6 cellular contexts compared by ENCODE assay signal in the genomic region with DNA sequence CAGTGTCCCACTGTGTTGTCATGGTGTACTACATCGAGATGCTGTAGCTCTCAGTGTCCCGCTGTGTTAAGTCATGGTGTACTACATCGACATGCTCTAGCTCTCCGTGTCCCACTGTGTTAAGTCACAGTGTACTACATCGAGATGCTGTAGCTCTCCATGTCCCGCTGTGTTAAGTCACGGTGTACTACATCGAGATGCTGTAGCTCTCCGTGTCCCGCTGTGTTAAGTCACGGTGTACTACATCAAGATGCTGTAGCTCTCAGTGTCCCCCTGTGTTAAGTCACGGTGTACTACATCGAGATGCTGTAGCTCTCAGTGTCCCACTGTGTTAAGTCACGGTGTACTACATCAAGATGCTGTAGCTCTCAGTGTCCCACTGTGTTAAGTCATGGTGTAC.
DNase-seq lines count a peak whose midpoint lies in the region; FAIRE-seq and TF ChIP-seq lines count a peak whose summit lies in the region.
"Not testable (repeated sequence)": the region's sequence is repeated elsewhere in the genome, so short reads cannot be mapped to it uniquely, and the experiment has no call there.

No MANE protein-coding gene starts in this region.

- H3K4me1 Mint-ChIP-seq in endodermal cell: not testable (repeated sequence)

- H3K36me3 Mint-ChIP-seq in endodermal cell (ENCODE audit: low read depth): not testable (repeated sequence)

- not testable (repeated sequence) for H3K27ac ChIP-seq in HEK293 (ENCODE audit: extremely low read depth, low read depth, low read length); endodermal cell (ENCODE audit: low read depth, low read length); iPS-20b (ENCODE audit: low read length)

- not testable (repeated sequence) for H3K27ac Mint-ChIP-seq in endodermal cell

- not testable (repeated sequence) for H3K36me3 ChIP-seq in HEK293 (ENCODE audit: control insufficient read depth in 2 of 2, insufficient read depth in 1 of 2, low read length in 2 of 2); bronchial epithelial cell (ENCODE audit: control insufficient read depth, insufficient read depth, low read length); endodermal cell (ENCODE audit: control insufficient read depth, insufficient read depth, low read length); iPS-20b (ENCODE audit: insufficient read depth, low read depth, low read length)

- not testable (repeated sequence) for H3K4me3 ChIP-seq in HEK293 (ENCODE audit: low read depth, low read length); bronchial epithelial cell (ENCODE audit: low read depth, low read length)
- H3K4me3 ChIP-seq in endodermal cell (ENCODE audit: low read length) (peak overlapping the region; percentile 33), iPS-20b (ENCODE audit: low read length) (0 out of 2 replicates have a peak overlapping the region, but pooled peaks have one; percentile 3)

- not testable (repeated sequence) for H3K4me1 ChIP-seq in HEK293 (ENCODE audit: control insufficient read depth, insufficient read depth, low read length); endodermal cell (ENCODE audit: control insufficient read depth, insufficient read depth, low read length); iPS-20b (ENCODE audit: insufficient read depth, low read length)

- not testable (repeated sequence) for TF ChIP-seq CTCF in HEK293 (tag by site-specific recombination; IDR thresholded peaks at IDR 0.05); bronchial epithelial cell (IDR thresholded peaks at IDR 0.05; ENCODE audit: insufficient read depth, low read length, severe bottlenecking); endodermal cell (conservative IDR thresholded peaks at IDR 0.05)

- CTCF ChIA-PET in HEK293 (lab: Yijun Ruan, JAX): interaction anchor here (0.7 kb wide), 1 partner anchor 1409 kb away, joined by 3 read pairs; no protein-coding TSS in a partner anchor

- H3K9me3 ChIP-seq in HEK293 (ENCODE audit: control insufficient read depth, insufficient read depth, low read depth, low read length): not testable (repeated sequence)
- H3K9me3 ChIP-seq in endodermal cell (ENCODE audit: control insufficient read depth, low read length) (peaks cover 86% of the 10 kb centered on the region), iPS-20b (ENCODE audit: insufficient read depth, low read depth, low read length) (peaks cover 41% of the 10 kb centered on the region)

- not testable (repeated sequence) for H3K9ac ChIP-seq in endodermal cell (ENCODE audit: extremely low read depth, low read length, poor library complexity, severe bottlenecking); iPS-20b (ENCODE audit: low read depth, low read length)

- H3K4me3 Mint-ChIP-seq in endodermal cell: not testable (repeated sequence)

- POLR2A ChIA-PET in HEK293 (lab: Yijun Ruan, JAX): not testable (repeated sequence)

- H3K9me3 Mint-ChIP-seq in endodermal cell: peaks cover 26% of the 10 kb centered on the region

- H3K27me3 Mint-ChIP-seq in endodermal cell (ENCODE audit: insufficient read depth): not testable (repeated sequence)

- DNase-seq in HTR-8/SVneo (ENCODE audit: insufficient read length, low spot score); bronchial epithelial cell (ENCODE audit: low read depth); urothelium cell line (ENCODE audit: low spot score): not testable (repeated sequence)
- DNase-seq in endodermal cell: peak; percentile 7

- 84 to 86% methylated on average over 14 of the region's 14 CpGs for WGBS in endodermal cell (ENCODE audit: insufficient coverage in 1 of 2, insufficient read length in 1 of 2), 2 experiments

- peak; percentile 71 for FAIRE-seq in HTR-8/SVneo (lab: Jason Lieb, UNC)
- FAIRE-seq in bronchial epithelial cell (lab: Jason Lieb, UNC): peak; percentile 98
- peak; percentile 9 for FAIRE-seq in urothelium cell line (lab: Jason Lieb, UNC)

- H3K27me3 ChIP-seq in bronchial epithelial cell (ENCODE audit: control insufficient read depth, insufficient read depth, low read length); endodermal cell (ENCODE audit: control insufficient read depth, insufficient read depth, low read length, poor library complexity, severe bottlenecking); iPS-20b (ENCODE audit: insufficient read depth, low read length): not testable (repeated sequence)

TF ChIP-seq in HEK293, 187 proteins besides CTCF, POLR2A, EP300 and RAD21:
- peak; percentile 96; the same call in 1 of the 2 replicates for TF ChIP-seq TRIM28 (IDR thresholded peaks at IDR 0.05; ENCODE audit: borderline replicate concordance, low read length)
